ENCODE assay signal across 8 cellular contexts in the genomic region with DNA sequence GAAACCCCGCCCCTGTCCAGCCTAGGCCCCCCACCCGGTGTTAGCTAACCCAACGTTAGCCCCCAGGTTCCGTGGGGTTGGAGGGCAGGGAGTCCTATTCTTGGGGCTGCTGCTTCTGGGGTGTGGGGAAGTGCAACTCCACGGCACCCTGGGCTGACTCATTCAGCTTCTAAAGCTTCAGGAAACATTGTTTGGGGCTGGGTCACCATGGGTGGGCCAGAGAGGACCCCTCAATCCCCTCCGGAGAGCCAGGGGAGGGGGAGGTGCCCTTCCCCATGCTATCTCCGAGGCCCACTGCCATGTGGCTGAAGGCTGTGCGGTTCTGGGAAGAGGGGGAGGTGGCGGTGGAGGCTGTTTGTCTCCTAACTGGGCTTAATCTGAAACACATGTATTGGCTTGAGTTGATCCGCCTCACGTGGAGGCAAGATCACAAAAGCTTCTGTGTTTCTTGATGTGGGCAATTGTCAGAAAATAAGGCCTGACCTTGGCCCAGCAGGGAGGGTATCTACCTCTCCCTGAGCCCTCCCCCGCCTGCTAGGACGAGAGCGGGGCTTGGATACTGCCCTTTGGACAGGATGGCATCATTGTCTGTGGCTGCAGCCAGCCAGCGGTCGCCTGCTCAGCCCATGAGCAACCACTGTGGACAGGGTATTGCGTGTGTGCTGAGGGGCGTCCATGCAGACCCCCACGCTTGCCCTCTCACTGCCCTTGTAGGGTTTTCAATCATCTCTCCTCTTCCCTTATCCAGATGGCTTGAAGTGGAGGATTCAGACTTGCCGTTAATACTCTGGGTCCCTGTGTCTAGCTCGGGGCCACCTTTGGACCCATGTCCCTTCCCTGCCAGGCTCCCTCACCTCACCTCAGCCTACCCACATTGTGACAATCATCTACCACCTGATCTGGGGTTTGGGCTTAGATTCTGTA. TPM values are rescaled to one million over a fixed set of nuclear protein-coding genes. Genes with fewer than 3 reads are reported as not detected.
DNase-seq lines count a peak whose midpoint lies in the region; ATAC-seq, FAIRE-seq and TF ChIP-seq lines count a peak whose summit lies in the region.

No MANE protein-coding gene starts in this region.

- no peaks in the 10 kb centered on the region for H3K27me3 Mint-ChIP-seq in mesothelial cell of epicardium (ENCODE audit: low read depth)

- peaks cover 12% of the 10 kb centered on the region for H3F3A ChIP-seq in DOHH2 (ENCODE audit: control insufficient read depth, insufficient read depth)

- no peaks in the 10 kb centered on the region for H3K27me3 ChIP-seq in DOHH2 (ENCODE audit: control insufficient read depth, low read length)
- no peaks in the 10 kb centered on the region for H3K27me3 ChIP-seq in colonic mucosa

- no peaks in the 10 kb centered on the region for H4K20me1 ChIP-seq in DOHH2 (ENCODE audit: control insufficient read depth, insufficient read depth, low read depth, low read length)

- H3K9me2 ChIP-seq in DOHH2 (replicated peaks; ENCODE audit: control insufficient read depth, low read length): no peaks in the 10 kb centered on the region

- H3K9me3 ChIP-seq in DOHH2 (ENCODE audit: control insufficient read depth, insufficient read depth, low read length): no peaks in the 10 kb centered on the region
- H3K9me3 ChIP-seq in colonic mucosa: no peaks in the 10 kb centered on the region

- H3K36me3 ChIP-seq in DOHH2 (ENCODE audit: control insufficient read depth, low read length): no peaks in the 10 kb centered on the region
- H3K36me3 ChIP-seq in colonic mucosa: no peaks in the 10 kb centered on the region

- TF ChIP-seq CTCF in DOHH2 (IDR thresholded peaks at IDR 0.05; ENCODE audit: low read depth, low read length, poor library complexity, severe bottlenecking) (no peak), colonic mucosa (IDR thresholded peaks at IDR 0.05) (no peak), mesothelial cell of epicardium (IDR thresholded peaks at IDR 0.05; ENCODE audit: unreplicated experiment) (no peak)

- H3K36me3 Mint-ChIP-seq in mesothelial cell of epicardium: peaks cover 3% of the 10 kb centered on the region

- H3K4me1 Mint-ChIP-seq in mesothelial cell of epicardium: peaks cover 27% of the 10 kb centered on the region

- FAIRE-seq in RCC 7860 (lab: Jason Lieb, UNC): no peak

- H3K27ac Mint-ChIP-seq in mesothelial cell of epicardium: peak overlapping the region; percentile 65

- H3K27ac ChIP-seq in DOHH2 (ENCODE audit: low read depth, low read length): peak overlapping the region; percentile 81
- peak overlapping the region; percentile 69 for H3K27ac ChIP-seq in colonic mucosa

- H3K4me3 Mint-ChIP-seq in mesothelial cell of epicardium: peak overlapping the region; percentile 76

- peak overlapping the region; percentile 19 to 30 for H3K9ac ChIP-seq in colonic mucosa (ENCODE audit: low read depth in 2 of 2, low read length in 2 of 2)

- no peaks in the 10 kb centered on the region for H3K9me3 Mint-ChIP-seq in mesothelial cell of epicardium

- peak overlapping the region; percentile 48 for H3K4me2 ChIP-seq in DOHH2 (ENCODE audit: low read length)

- ATAC-seq in HG03521 (IDR thresholded peaks at IDR 0.05; ENCODE audit: unreplicated experiment): no peak

- peaks cover 66% of the 10 kb centered on the region for H3K4me1 ChIP-seq in DOHH2 (ENCODE audit: control insufficient read depth, low read length)
- peaks cover 7% of the 10 kb centered on the region for H3K4me1 ChIP-seq in colonic mucosa

- DNase-seq in OCI-M1 (lab: John Stamatoyannopoulos, UW) (peak; percentile 85), colonic mucosa (no peak), mesothelial cell of epicardium (ENCODE audit: low spot score in 2 of 2, unreplicated experiment in 2 of 2) (peak in 1 of 2 experiments; percentile 56), RCC 7860 (ENCODE audit: low spot score) (no peak)
- no peak for DNase-seq in stimulated activated CD4-positive, alpha-beta T cell treated with anti-CD3 and anti-CD28 coated beads, Interleukin-4, amount 100 ng/mL, for 4 hours
- no peak for DNase-seq in central memory CD4-positive, alpha-beta T cell

- peak overlapping the region; percentile 41 for H3K4me3 ChIP-seq in DOHH2 (ENCODE audit: low read length)
- no peak overlapping the region for H3K4me3 ChIP-seq in colonic mucosa

- H3K79me2 ChIP-seq in DOHH2 (ENCODE audit: control insufficient read depth, low read length): no peaks in the 10 kb centered on the region

- intact Hi-C loops in colonic mucosa (cut with DNase I): no loop called here

RNA-seq across cellular contexts. Expression of gene SERPINF1, which starts 1.3 kb away (rescaled TPM):
- total RNA-seq in colonic mucosa (10 to 100 TPM; 13.3 to 39.7 TPM), mesothelial cell of epicardium (69.6 to 72.5 TPM (median 71.4 TPM) in 3 replicates)

RNA-seq across cellular contexts. Expression of gene SERPINF2, which starts 20.5 kb away (rescaled TPM):
- total RNA-seq in colonic mucosa (1 to 10 TPM; 1.0 to 1.7 TPM), mesothelial cell of epicardium (0.32 to 0.63 TPM (median 0.44 TPM) in 3 replicates)

RNA-seq across cellular contexts. Expression of gene WDR81, which starts 38.7 kb away (rescaled TPM):
- total RNA-seq in colonic mucosa (10 to 100 TPM in 1 of 2 donors, 1 to 10 TPM in 1; 9.2 to 16.0 TPM), mesothelial cell of epicardium (20.3 to 22.9 TPM (median 20.6 TPM) in 3 replicates)

RNA-seq across cellular contexts. Expression of gene TLCD2, which starts 53.0 kb away (rescaled TPM):
- total RNA-seq in colonic mucosa (10 to 100 TPM; 30.2 to 32.6 TPM), mesothelial cell of epicardium (8.6 to 9.2 TPM (median 8.7 TPM) in 3 replicates)
